Comparison of ENCODE assay signal across 8 cellular contexts in genomic region chr9:114653556-114654159, GRCh38. TPM values are rescaled to one million over a fixed set of nuclear protein-coding genes. Genes with fewer than 3 reads are reported as not detected.
DNase-seq lines count a peak whose midpoint lies in the region; ATAC-seq and TF ChIP-seq lines count a peak whose summit lies in the region.

No MANE protein-coding gene starts in this region.

- H3K27ac Mint-ChIP-seq in nephron progenitor cell = no peak overlapping the region
- H3K27ac Mint-ChIP-seq in stimulated activated naive CD8-positive, alpha-beta T cell treated with anti-CD3 and anti-CD28 coated beads, Interleukin-15, amount 100 ng/mL, for 72 hours = no peak overlapping the region

- H3K4me1 ChIP-seq in OCI-LY7 (ENCODE audit: insufficient read depth, low read length, poor library complexity, severe bottlenecking) = peaks cover 24% of the 10 kb centered on the region

- H3K9me3 ChIP-seq in OCI-LY7 (ENCODE audit: low read length) = no peaks in the 10 kb centered on the region

- POLR2A ChIA-PET in OCI-LY7 (lab: Charles Lee) = interaction anchor here (0.5 to 2.2 kb wide), 10 partner anchors 9 to 265 kb away, joined by 3 to 10 read pairs (median 4); partner anchors contain the start of gene ATP6V1G1

- BruUV-seq in OCI-LY7 (replicated peaks; lab: Mats Ljungman, UMichigan) = no TSS peak

- peak; percentile 52 for DNase-seq in AG09309 (ENCODE audit: low read depth)
- peak; percentile 76 for DNase-seq in HT1080 (ENCODE audit: low read depth)
- DNase-seq in OCI-LY7 (ENCODE audit: low spot score) = peak; percentile 83
- peak; percentile 72 for DNase-seq in activated T-cell treated with anti-CD3 and anti-CD28 coated beads, Interleukin-2, amount 50 U/mL, for 1 hour
- peak; percentile 65 for DNase-seq in fibroblast of gingiva (ENCODE audit: low read depth)
- DNase-seq in nephron progenitor cell = peak; percentile 86
- DNase-seq in stimulated activated naive CD8-positive, alpha-beta T cell treated with anti-CD3 and anti-CD28 coated beads, Interleukin-15, amount 100 ng/mL, for 72 hours = peak; percentile 77 to 79

- no peaks in the 10 kb centered on the region for H3K9me2 ChIP-seq in OCI-LY7 (ENCODE audit: insufficient read depth, low read length)

- no peak overlapping the region for H2AFZ ChIP-seq in OCI-LY7 (ENCODE audit: low read length)

- H4K20me1 ChIP-seq in OCI-LY7 (ENCODE audit: insufficient read depth, low read length) = no peaks in the 10 kb centered on the region

- H3K4me3 ChIP-seq in AG09309 (ENCODE audit: control insufficient read depth, low read depth, low read length) (no peak overlapping the region), OCI-LY7 (ENCODE audit: low read depth, low read length, poor library complexity, severe bottlenecking) (no peak overlapping the region)

- peaks cover 5% of the 10 kb centered on the region for H3K36me3 Mint-ChIP-seq in nephron progenitor cell (ENCODE audit: low read depth)

- no peak overlapping the region for H3K27ac ChIP-seq in OCI-LY7 (ENCODE audit: low read depth, low read length, poor library complexity, severe bottlenecking)

- peaks cover 3% of the 10 kb centered on the region for H3K27me3 Mint-ChIP-seq in nephron progenitor cell (ENCODE audit: low read depth, poor library complexity)
- H3K27me3 Mint-ChIP-seq in stimulated activated naive CD8-positive, alpha-beta T cell treated with anti-CD3 and anti-CD28 coated beads, Interleukin-15, amount 100 ng/mL, for 72 hours = no peaks in the 10 kb centered on the region

- H3K36me3 ChIP-seq in OCI-LY7 (ENCODE audit: insufficient read depth, low read length) = peaks cover 13% of the 10 kb centered on the region

- H3K79me2 ChIP-seq in OCI-LY7 (ENCODE audit: insufficient read depth, low read depth, low read length) = no peaks in the 10 kb centered on the region

- TF ChIP-seq CTCF in AG09309 (IDR thresholded peaks at IDR 0.05; ENCODE audit: control insufficient read depth, insufficient read depth, low read depth, low read length, missing control alignments) (peak; percentile 93), OCI-LY7 (conservative IDR thresholded peaks at IDR 0.05; ENCODE audit: low read length) (peak; percentile 97), nephron progenitor cell (IDR thresholded peaks at IDR 0.05) (peak; percentile 94)

- peak; percentile 53 for ATAC-seq in GM18858 (IDR thresholded peaks at IDR 0.05; ENCODE audit: unreplicated experiment)
- ATAC-seq in stimulated activated naive CD8-positive, alpha-beta T cell treated with anti-CD3 and anti-CD28 coated beads, Interleukin-15, amount 100 ng/mL, for 72 hours = peak; percentile 83

- no peak overlapping the region for H3K4me3 Mint-ChIP-seq in nephron progenitor cell
- no peak overlapping the region for H3K4me3 Mint-ChIP-seq in stimulated activated naive CD8-positive, alpha-beta T cell treated with anti-CD3 and anti-CD28 coated beads, Interleukin-15, amount 100 ng/mL, for 72 hours

- peak overlapping the region; percentile 56; the same call in 1 of the 2 replicates for H3K4me2 ChIP-seq in OCI-LY7 (ENCODE audit: low read length)

- intact Hi-C loops in OCI-LY7 (cut with micrococcal nuclease; ENCODE audit: unreplicated experiment) = loop anchor here (1.0 to 5.0 kb wide), 6 partner anchors 46 to 248 kb away; no protein-coding TSS in a partner anchor

- peaks cover 22% of the 10 kb centered on the region for H3K9me3 Mint-ChIP-seq in nephron progenitor cell
- H3K9me3 Mint-ChIP-seq in stimulated activated naive CD8-positive, alpha-beta T cell treated with anti-CD3 and anti-CD28 coated beads, Interleukin-15, amount 100 ng/mL, for 72 hours = peaks cover 0 to 4% of the 10 kb centered on the region in 2 donors

- CTCF ChIA-PET in OCI-LY7 (lab: Charles Lee; ENCODE audit: unreplicated experiment) = interaction anchor here (0.5 to 2.9 kb wide), 13 partner anchors 37 to 306 kb away, joined by 3 to 27 read pairs (median 4); partner anchors contain the start of gene ATP6V1G1

- H3K4me1 Mint-ChIP-seq in nephron progenitor cell = no peaks in the 10 kb centered on the region
- H3K4me1 Mint-ChIP-seq in stimulated activated naive CD8-positive, alpha-beta T cell treated with anti-CD3 and anti-CD28 coated beads, Interleukin-15, amount 100 ng/mL, for 72 hours = peaks cover 23% of the 10 kb centered on the region

RNA-seq across cellular contexts. Expression of gene TEX53, which starts 3.9 kb away (rescaled TPM):
- total RNA-seq in HT1080 (2014; rRNA removed; shearing (Covaris generic)) = not detected in 2 replicates
- polyA plus RNA-seq in HT1080 (2015; cell fraction: cytosol; rRNA removed) = not detected in 2 replicates
- polyA plus RNA-seq in HT1080 (2015; cell fraction: nucleus; rRNA removed) = not detected in 2 replicates
- total RNA-seq in OCI-LY7 (2014; rRNA removed; shearing (Covaris generic)) = not detected in 2 replicates
- total RNA-seq in OCI-LY7 (2022) = not detected in 2 replicates

RNA-seq across cellular contexts. Expression of gene TEX48, which starts 28.3 kb away (rescaled TPM):
- 0.96 TPM in 1 of 2 replicates, not detected in the other for total RNA-seq in HT1080 (2014; rRNA removed; shearing (Covaris generic))
- polyA plus RNA-seq in HT1080 (2015; cell fraction: cytosol; rRNA removed) = not detected in 2 replicates
- 0.43 TPM in 1 of 2 replicates, not detected in the other for polyA plus RNA-seq in HT1080 (2015; cell fraction: nucleus; rRNA removed)
- not detected in 2 replicates for total RNA-seq in OCI-LY7 (2014; rRNA removed; shearing (Covaris generic))
- total RNA-seq in OCI-LY7 (2022) = not detected in 2 replicates

RNA-seq across cellular contexts. Expression of gene TMEM268, which starts 42.6 kb away (rescaled TPM):
- 8.7 and 9.6 TPM in 2 replicates for total RNA-seq in HT1080 (2014; rRNA removed; shearing (Covaris generic))
- polyA plus RNA-seq in HT1080 (2015; cell fraction: cytosol; rRNA removed) = 13.1 and 16.5 TPM in 2 replicates
- polyA plus RNA-seq in HT1080 (2015; cell fraction: nucleus; rRNA removed) = 9.4 and 9.9 TPM in 2 replicates
- 27.2 and 31.6 TPM in 2 replicates for total RNA-seq in OCI-LY7 (2014; rRNA removed; shearing (Covaris generic))
- 68.0 and 71.2 TPM in 2 replicates for total RNA-seq in OCI-LY7 (2022)
